Comparison of ENCODE assay signal across 29 cellular contexts in the genomic region with DNA sequence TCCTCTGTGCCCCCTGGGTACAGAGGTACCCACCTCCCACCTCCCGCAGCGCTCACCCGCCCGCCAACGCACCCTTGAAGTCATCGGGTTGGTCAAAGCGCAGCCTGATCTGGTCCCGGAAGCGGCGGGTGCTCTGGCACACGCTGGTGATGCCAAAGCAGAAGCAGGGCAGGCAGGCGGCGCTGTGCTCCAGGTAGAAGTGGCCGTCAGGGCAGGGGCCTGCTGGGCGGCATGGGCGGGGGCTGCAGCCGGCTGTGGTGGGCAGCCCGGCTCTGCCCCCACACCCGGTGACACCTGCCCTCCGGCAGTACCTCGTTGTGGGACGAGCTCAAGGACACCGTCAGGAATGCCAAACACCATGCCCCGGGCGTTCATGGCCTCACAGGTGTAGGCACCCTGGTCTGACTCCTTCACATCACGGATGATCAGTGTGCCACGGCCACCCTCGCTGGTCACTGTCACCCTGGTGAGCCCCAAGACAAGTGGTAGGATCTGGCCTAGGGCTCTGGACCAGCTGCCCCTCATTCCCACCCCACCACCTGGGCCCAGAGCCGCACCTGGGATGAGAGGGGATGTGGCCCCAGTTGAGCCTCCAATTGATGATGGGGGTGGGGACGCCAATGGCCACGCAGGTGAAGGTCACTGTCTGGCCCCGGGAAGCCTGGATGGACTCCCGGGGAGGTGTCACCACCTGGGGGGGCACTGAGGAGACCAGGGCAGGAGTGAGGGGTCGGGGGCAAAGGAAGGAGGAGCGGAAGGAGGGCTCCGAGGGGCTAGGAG.
"Had no signal": no experiment of that assay in that cellular context is flagged by ENCODE, and none has a peak within 500 bp of the region (broad histone marks: within the 10 kb centered on the region; RNA-seq: fewer than 3 reads in every experiment).

No MANE protein-coding gene starts in this region.

- DNase-seq: activated CD4-positive, alpha-beta T cell treated with anti-CD3 and anti-CD28 coated beads for 48 hours; activated CD4-positive, alpha-beta T cell treated with anti-CD3 and anti-CD28 coated beads, Interleukin-2, amount 50 U/mL, for 4 hours; activated CD4-positive, CD25-positive, alpha-beta regulatory T cell treated with anti-CD3 and anti-CD28 coated beads, Interleukin-2, amount 50 U/mL, for 72 hours; activated CD8-positive, alpha-beta memory T cell treated with anti-CD3 and anti-CD28 coated beads, Interleukin-2, amount 50 U/mL, for 48 hours; activated CD8-positive, alpha-beta T cell treated with anti-CD3 and anti-CD28 coated beads, Interleukin-2, amount 10 ng/mL, durations not matched to agents 7 days and 5 days; activated naive CD4-positive, alpha-beta T cell treated with anti-CD3 and anti-CD28 coated beads, Interleukin-2, amount 50 U/mL, for 16 hours; activated naive CD8-positive, alpha-beta T cell treated with anti-CD3 and anti-CD28 coated beads, Interleukin-2, amount 10 ng/mL, durations not matched to agents 7 days and 5 days; activated T-cell treated with anti-CD3 and anti-CD28 coated beads, Interleukin-2, amount 50 U/mL, for 1 hour; adrenal gland; anterior cingulate cortex; caudate nucleus; Kasumi-1; KBM-7; NCI-H1092; NCI-H1417 treated with DMSO at 0.1 percent for 48 hours; NCI-H1694; NCI-H2029; NCI-H2107; NCI-H345; NCI-H510A; NCI-H526 treated with DMSO at 0.1 percent for 48 hours; NCI-H82; SHP77; SW 1271 had no signal

- H3K9me3 ChIP-seq: adrenal gland, breast epithelium, SJSA1 had no signal

- H3K4me3 ChIP-seq: adrenal gland, breast epithelium, SJSA1 had no signal

- ATAC-seq: activated CD8-positive, alpha-beta T cell treated with anti-CD3 and anti-CD28 coated beads, Interleukin-2, amount 10 ng/mL, durations not matched to agents 7 days and 5 days; Panc1; SK-N-SH treated with all-trans-retinoic acid at 6 μM for 48 hours had no signal

- H3K27ac ChIP-seq: adrenal gland, breast epithelium, RWPE1, SJSA1 had no signal

- H3K27me3 ChIP-seq: adrenal gland, breast epithelium, SJSA1 had no signal

- H3K4me1 ChIP-seq: adrenal gland, breast epithelium, SJSA1 had no signal
